33 cellular contexts compared by ENCODE assay signal in the genomic region with DNA sequence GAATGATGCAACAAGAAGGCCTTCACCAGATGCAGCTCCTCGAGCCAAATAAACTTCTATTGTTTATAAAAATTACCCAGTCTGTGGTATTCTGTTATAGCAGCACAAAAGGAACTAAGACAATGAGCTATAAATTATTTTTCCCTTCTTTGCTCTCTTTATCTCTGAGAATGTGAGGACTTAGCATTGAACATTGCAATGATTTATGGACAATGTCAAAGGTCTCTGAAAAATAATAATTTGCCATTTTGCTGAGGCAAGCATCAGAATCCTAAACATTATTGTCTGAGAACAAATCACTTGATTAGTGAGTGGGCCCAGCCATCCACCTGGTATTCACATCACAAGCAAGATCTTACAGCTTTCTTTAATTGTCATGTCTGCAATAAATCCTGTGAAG.
"Had no signal": no experiment of that assay in that cellular context is flagged by ENCODE, and none has a peak within 500 bp of the region (broad histone marks: within the 10 kb centered on the region; RNA-seq: fewer than 3 reads in every experiment).

No MANE protein-coding gene starts in this region.

- ATAC-seq: activated naive CD4-positive, alpha-beta T cell treated with anti-CD3 and anti-CD28 coated beads, Interleukin-2, amount 50 U/mL, for 72 hours; activated naive CD8-positive, alpha-beta T cell treated with anti-CD3 and anti-CD28 coated beads, Interleukin-2, amount 50 U/mL, for 24 hours; activated T-cell treated with anti-CD3 and anti-CD28 coated beads, Interleukin-2, amount 50 U/mL, for 4 hours; activated T-cell treated with anti-CD3 and anti-CD28 coated beads, Interleukin-2, amount 50 U/mL, for 72 hours; activated T-helper 17 cell treated with anti-CD3 and anti-CD28 coated beads, Interleukin-2, amount 50 U/mL, for 72 hours; body of pancreas had no signal

- H3K27ac ChIP-seq: adrenal gland, ascending aorta, body of pancreas, brain microvascular endothelial cell, cardiac muscle cell had no signal

- H3K27me3 ChIP-seq: adrenal gland, ascending aorta, body of pancreas, brain microvascular endothelial cell, breast epithelium, cardiac muscle cell had no signal

- H3K9me3 ChIP-seq: adrenal gland, ascending aorta, body of pancreas, breast epithelium had no signal

- H3K4me3 ChIP-seq: adrenal gland, ascending aorta, body of pancreas, breast epithelium, cardiac muscle cell had no signal

- DNase-seq: activated effector memory CD4-positive, alpha-beta T cell treated with anti-CD3 and anti-CD28 coated beads, Interleukin-2, amount 50 U/mL, for 16 hours; activated effector memory CD4-positive, alpha-beta T cell treated with Interleukin-2 at 50 U/mL for 16 hours; activated gamma-delta T cell; activated gamma-delta T cell treated with Interleukin-2 at 50 U/mL for 16 hours; activated naive CD4-positive, alpha-beta T cell; activated naive CD4-positive, alpha-beta T cell treated with anti-CD3 and anti-CD28 coated beads for 36 hours; activated naive CD4-positive, alpha-beta T cell treated with anti-CD3 and anti-CD28 coated beads, Interleukin-2, amount 10 ng/mL, durations not matched to agents 7 days and 5 days; activated naive CD4-positive, alpha-beta T cell treated with anti-CD3 and anti-CD28 coated beads, Interleukin-2, amount 50 U/mL, for 16 hours; activated naive CD4-positive, alpha-beta T cell treated with Interleukin-2 at 50 U/mL for 16 hours; activated naive CD8-positive, alpha-beta T cell treated with anti-CD3 and anti-CD28 coated beads for 36 hours; activated naive CD8-positive, alpha-beta T cell treated with anti-CD3 and anti-CD28 coated beads, Interleukin-2, amount 10 ng/mL, durations not matched to agents 7 days and 5 days; activated naive CD8-positive, alpha-beta T cell treated with anti-CD3 and anti-CD28 coated beads, Interleukin-2, amount 50 U/mL, for 24 hours; activated T-cell treated with anti-CD3 and anti-CD28 coated beads, Interleukin-2, amount 50 U/mL, for 4 hours; activated T-cell treated with anti-CD3 and anti-CD28 coated beads, Interleukin-2, amount 50 U/mL, for 48 hours; activated T-cell treated with anti-CD3 and anti-CD28 coated beads, Interleukin-2, amount 50 U/mL, for 72 hours; adrenal gland; amniotic stem cell; amygdala; anterior cingulate cortex; aorta; body of pancreas; brain microvascular endothelial cell; caudate nucleus; central memory CD4-positive, alpha-beta T cell; cerebellar nuclear complex had no signal

- FAIRE-seq: astrocyte, bronchial epithelial cell, colon had no signal

- H3K36me3 ChIP-seq: adrenal gland, ascending aorta, brain microvascular endothelial cell, breast epithelium, cardiac muscle cell had no signal
